ENCODE assay signal across 1 cellular context in genomic region chr13:45340422-45341033, GRCh38.
TF ChIP-seq lines count a peak whose summit lies in the region.

No MANE protein-coding gene starts in this region.

TF ChIP-seq in K562, 482 proteins besides CTCF, POLR2A, EP300 and RAD21 (continued from another document and continues in another):
- peak; percentile 51 for TF ChIP-seq MGA (IDR thresholded peaks at IDR 0.05)
- no peak for TF ChIP-seq MAFG (tag; conservative IDR thresholded peaks at IDR 0.05)
- TF ChIP-seq RAD51 (IDR thresholded peaks at IDR 0.05; ENCODE audit: borderline replicate concordance, low read depth), result no peak
- TF ChIP-seq, protein P1, sequence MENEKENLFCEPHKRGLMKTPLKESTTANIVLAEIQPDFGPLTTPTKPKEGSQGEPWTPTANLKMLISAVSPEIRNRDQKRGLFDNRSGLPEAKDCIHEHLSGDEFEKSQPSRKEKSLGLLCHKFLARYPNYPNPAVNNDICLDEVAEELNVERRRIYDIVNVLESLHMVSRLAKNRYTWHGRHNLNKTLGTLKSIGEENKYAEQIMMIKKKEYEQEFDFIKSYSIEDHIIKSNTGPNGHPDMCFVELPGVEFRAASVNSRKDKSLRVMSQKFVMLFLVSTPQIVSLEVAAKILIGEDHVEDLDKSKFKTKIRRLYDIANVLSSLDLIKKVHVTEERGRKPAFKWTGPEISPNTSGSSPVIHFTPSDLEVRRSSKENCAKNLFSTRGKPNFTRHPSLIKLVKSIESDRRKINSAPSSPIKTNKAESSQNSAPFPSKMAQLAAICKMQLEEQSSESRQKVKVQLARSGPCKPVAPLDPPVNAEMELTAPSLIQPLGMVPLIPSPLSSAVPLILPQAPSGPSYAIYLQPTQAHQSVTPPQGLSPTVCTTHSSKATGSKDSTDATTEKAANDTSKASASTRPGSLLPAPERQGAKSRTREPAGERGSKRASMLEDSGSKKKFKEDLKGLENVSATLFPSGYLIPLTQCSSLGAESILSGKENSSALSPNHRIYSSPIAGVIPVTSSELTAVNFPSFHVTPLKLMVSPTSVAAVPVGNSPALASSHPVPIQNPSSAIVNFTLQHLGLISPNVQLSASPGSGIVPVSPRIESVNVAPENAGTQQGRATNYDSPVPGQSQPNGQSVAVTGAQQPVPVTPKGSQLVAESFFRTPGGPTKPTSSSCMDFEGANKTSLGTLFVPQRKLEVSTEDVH (IDR thresholded peaks at IDR 0.05; ENCODE audit: low read depth, partially characterized antibody), result no peak
- no peak for TF ChIP-seq SMARCA5 (IDR thresholded peaks at IDR 0.05)
- no peak for TF ChIP-seq CREBBP (IDR thresholded peaks at IDR 0.05; ENCODE audit: low read depth, low read length)
- no peak for TF ChIP-seq HLTF (IDR thresholded peaks at IDR 0.05)
- no peak for TF ChIP-seq ESRRA (IDR thresholded peaks at IDR 0.05; ENCODE audit: borderline replicate concordance, low read depth)
- TF ChIP-seq MCM7 (IDR thresholded peaks at IDR 0.05), result no peak
- TF ChIP-seq, protein P2, sequence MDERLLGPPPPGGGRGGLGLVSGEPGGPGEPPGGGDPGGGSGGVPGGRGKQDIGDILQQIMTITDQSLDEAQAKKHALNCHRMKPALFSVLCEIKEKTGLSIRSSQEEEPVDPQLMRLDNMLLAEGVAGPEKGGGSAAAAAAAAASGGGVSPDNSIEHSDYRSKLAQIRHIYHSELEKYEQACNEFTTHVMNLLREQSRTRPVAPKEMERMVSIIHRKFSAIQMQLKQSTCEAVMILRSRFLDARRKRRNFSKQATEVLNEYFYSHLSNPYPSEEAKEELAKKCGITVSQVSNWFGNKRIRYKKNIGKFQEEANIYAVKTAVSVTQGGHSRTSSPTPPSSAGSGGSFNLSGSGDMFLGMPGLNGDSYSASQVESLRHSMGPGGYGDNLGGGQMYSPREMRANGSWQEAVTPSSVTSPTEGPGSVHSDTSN (CRISPR knock-in tag; IDR thresholded peaks at IDR 0.05; ENCODE audit: low read depth), result no peak
- TF ChIP-seq, protein P2 (tag; conservative IDR thresholded peaks at IDR 0.05; ENCODE audit: low read depth), result no peak
- no peak for TF ChIP-seq KLF10 (CRISPR knock-in tag; IDR thresholded peaks at IDR 0.05)
- no peak for TF ChIP-seq ZNF589 (CRISPR knock-in tag; IDR thresholded peaks at IDR 0.05; ENCODE audit: low read depth)
- TF ChIP-seq ETS2 (tag; IDR thresholded peaks at IDR 0.05; ENCODE audit: borderline replicate concordance, poor library complexity, severe bottlenecking), result no peak
- TF ChIP-seq ZSCAN29 (IDR thresholded peaks at IDR 0.05), result no peak
- TF ChIP-seq STAG1 (CRISPR knock-in tag; IDR thresholded peaks at IDR 0.05; ENCODE audit: borderline replicate concordance), result no peak
- TF ChIP-seq NCOR1 (IDR thresholded peaks at IDR 0.05), result peak; percentile 64
- TF ChIP-seq ZBED1 (IDR thresholded peaks at IDR 0.05), result no peak
- TF ChIP-seq ARNT (IDR thresholded peaks at IDR 0.05), result no peak
- TF ChIP-seq ZC3H8 (IDR thresholded peaks at IDR 0.05), result no peak
- TF ChIP-seq FOXJ2 (tag; IDR thresholded peaks at IDR 0.05), result no peak
- TF ChIP-seq, protein P3, sequence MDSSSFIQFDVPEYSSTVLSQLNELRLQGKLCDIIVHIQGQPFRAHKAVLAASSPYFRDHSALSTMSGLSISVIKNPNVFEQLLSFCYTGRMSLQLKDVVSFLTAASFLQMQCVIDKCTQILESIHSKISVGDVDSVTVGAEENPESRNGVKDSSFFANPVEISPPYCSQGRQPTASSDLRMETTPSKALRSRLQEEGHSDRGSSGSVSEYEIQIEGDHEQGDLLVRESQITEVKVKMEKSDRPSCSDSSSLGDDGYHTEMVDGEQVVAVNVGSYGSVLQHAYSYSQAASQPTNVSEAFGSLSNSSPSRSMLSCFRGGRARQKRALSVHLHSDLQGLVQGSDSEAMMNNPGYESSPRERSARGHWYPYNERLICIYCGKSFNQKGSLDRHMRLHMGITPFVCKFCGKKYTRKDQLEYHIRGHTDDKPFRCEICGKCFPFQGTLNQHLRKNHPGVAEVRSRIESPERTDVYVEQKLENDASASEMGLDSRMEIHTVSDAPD (CRISPR knock-in tag; IDR thresholded peaks at IDR 0.05), result no peak
- TF ChIP-seq, protein P4, sequence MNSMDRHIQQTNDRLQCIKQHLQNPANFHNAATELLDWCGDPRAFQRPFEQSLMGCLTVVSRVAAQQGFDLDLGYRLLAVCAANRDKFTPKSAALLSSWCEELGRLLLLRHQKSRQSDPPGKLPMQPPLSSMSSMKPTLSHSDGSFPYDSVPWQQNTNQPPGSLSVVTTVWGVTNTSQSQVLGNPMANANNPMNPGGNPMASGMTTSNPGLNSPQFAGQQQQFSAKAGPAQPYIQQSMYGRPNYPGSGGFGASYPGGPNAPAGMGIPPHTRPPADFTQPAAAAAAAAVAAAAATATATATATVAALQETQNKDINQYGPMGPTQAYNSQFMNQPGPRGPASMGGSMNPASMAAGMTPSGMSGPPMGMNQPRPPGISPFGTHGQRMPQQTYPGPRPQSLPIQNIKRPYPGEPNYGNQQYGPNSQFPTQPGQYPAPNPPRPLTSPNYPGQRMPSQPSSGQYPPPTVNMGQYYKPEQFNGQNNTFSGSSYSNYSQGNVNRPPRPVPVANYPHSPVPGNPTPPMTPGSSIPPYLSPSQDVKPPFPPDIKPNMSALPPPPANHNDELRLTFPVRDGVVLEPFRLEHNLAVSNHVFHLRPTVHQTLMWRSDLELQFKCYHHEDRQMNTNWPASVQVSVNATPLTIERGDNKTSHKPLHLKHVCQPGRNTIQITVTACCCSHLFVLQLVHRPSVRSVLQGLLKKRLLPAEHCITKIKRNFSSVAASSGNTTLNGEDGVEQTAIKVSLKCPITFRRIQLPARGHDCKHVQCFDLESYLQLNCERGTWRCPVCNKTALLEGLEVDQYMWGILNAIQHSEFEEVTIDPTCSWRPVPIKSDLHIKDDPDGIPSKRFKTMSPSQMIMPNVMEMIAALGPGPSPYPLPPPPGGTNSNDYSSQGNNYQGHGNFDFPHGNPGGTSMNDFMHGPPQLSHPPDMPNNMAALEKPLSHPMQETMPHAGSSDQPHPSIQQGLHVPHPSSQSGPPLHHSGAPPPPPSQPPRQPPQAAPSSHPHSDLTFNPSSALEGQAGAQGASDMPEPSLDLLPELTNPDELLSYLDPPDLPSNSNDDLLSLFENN (IDR thresholded peaks at IDR 0.05; ENCODE audit: low read depth in 2 of 2, low read length in 2 of 2), result no peak
- TF ChIP-seq ZNF431 (CRISPR knock-in tag; IDR thresholded peaks at IDR 0.05), result peak; percentile 50; the same call in 1 of the 2 replicates
- TF ChIP-seq ZEB2 (IDR thresholded peaks at IDR 0.05), result no peak
- TF ChIP-seq POLR2AphosphoS5 (IDR thresholded peaks at IDR 0.05; ENCODE audit: control insufficient read depth, insufficient read depth, low read depth, low read length), result no peak
- TF ChIP-seq, protein P5, sequence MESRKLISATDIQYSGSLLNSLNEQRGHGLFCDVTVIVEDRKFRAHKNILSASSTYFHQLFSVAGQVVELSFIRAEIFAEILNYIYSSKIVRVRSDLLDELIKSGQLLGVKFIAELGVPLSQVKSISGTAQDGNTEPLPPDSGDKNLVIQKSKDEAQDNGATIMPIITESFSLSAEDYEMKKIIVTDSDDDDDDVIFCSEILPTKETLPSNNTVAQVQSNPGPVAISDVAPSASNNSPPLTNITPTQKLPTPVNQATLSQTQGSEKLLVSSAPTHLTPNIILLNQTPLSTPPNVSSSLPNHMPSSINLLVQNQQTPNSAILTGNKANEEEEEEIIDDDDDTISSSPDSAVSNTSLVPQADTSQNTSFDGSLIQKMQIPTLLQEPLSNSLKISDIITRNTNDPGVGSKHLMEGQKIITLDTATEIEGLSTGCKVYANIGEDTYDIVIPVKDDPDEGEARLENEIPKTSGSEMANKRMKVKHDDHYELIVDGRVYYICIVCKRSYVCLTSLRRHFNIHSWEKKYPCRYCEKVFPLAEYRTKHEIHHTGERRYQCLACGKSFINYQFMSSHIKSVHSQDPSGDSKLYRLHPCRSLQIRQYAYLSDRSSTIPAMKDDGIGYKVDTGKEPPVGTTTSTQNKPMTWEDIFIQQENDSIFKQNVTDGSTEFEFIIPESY (CRISPR knock-in tag; IDR thresholded peaks at IDR 0.05), result no peak; the same call in 1 of the 2 replicates
- TF ChIP-seq SIX5 (IDR thresholded peaks at IDR 0.05; ENCODE audit: borderline replicate concordance in 1 of 2, insufficient read depth in 1 of 2, low read depth in 1 of 2, low read length in 2 of 2), result no peak
- no peak for TF ChIP-seq ID3 (CRISPR knock-in tag; IDR thresholded peaks at IDR 0.05)
- no peak for TF ChIP-seq ID3 (tag; IDR thresholded peaks at IDR 0.05)
- TF ChIP-seq, protein P6, sequence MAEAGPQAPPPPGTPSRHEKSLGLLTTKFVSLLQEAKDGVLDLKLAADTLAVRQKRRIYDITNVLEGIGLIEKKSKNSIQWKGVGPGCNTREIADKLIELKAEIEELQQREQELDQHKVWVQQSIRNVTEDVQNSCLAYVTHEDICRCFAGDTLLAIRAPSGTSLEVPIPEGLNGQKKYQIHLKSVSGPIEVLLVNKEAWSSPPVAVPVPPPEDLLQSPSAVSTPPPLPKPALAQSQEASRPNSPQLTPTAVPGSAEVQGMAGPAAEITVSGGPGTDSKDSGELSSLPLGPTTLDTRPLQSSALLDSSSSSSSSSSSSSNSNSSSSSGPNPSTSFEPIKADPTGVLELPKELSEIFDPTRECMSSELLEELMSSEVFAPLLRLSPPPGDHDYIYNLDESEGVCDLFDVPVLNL (CRISPR knock-in tag; IDR thresholded peaks at IDR 0.05; ENCODE audit: low read depth), result no peak
- TF ChIP-seq BCOR (IDR thresholded peaks at IDR 0.05), result no peak
- no peak for TF ChIP-seq TEAD2 (tag; IDR thresholded peaks at IDR 0.05)
